In genomic region chr4:72446353-72447055, GRCh38 we compare ENCODE assay signal across 21 cellular contexts.
A peak's percentile ranks its signal among the peaks of the same experiment; 100 is the strongest.
DNase-seq lines count a peak whose midpoint lies in the region; ATAC-seq, FAIRE-seq and TF ChIP-seq lines count a peak whose summit lies in the region.
"Had no signal": no experiment of that assay in that cellular context is flagged by ENCODE, and none has a peak within 500 bp of the region (broad histone marks: within the 10 kb centered on the region; RNA-seq: fewer than 3 reads in every experiment).

No MANE protein-coding gene starts in this region.

- no peaks in the 10 kb centered on the region for H3K9me3 ChIP-seq in K562 (replicated peaks; ENCODE audit: control insufficient read depth, insufficient read depth, low read depth, low read length)
- no peaks in the 10 kb centered on the region for H3K9me3 ChIP-seq in left lung
- H3K9me3 ChIP-seq: SJCRH30 had no signal

- FAIRE-seq in K562 (lab: Jason Lieb, UNC): no peak

- no peak for TF ChIP-seq CTCF in K562 (IDR thresholded peaks at IDR 0.05 in 2 of 3, conservative IDR thresholded peaks at IDR 0.05 in 1 of 3; ENCODE audit: insufficient read depth in 2 of 3, low read depth in 1 of 3, low read length in 3 of 3)
- TF ChIP-seq CTCF in fibroblast of pulmonary artery (IDR thresholded peaks at IDR 0.05; ENCODE audit: low read length, missing control alignments): no peak
- no peak for TF ChIP-seq CTCF in left lung (IDR thresholded peaks at IDR 0.05)

- H3K27me3 ChIP-seq in K562 (ENCODE audit: control insufficient read depth in 2 of 2, insufficient read depth in 2 of 2, low read length in 2 of 2) (no peaks in the 10 kb centered on the region), left lung (no peaks in the 10 kb centered on the region)
- H3K27me3 ChIP-seq: SJCRH30 had no signal

- POLR2A ChIA-PET in K562 (lab: Yijun Ruan, JAX): interaction anchor here (0.7 kb wide), 1 partner anchor 11 kb away, joined by 3 read pairs; no protein-coding TSS in a partner anchor

- H3K27ac ChIP-seq in K562 (ENCODE audit: extremely low read depth, low read depth, low read length) (no peak overlapping the region), left lung (no peak overlapping the region)
- H3K27ac ChIP-seq: PC-9, SJCRH30 had no signal

- no peak for TF ChIP-seq POLR2A in K562 (conservative IDR thresholded peaks at IDR 0.05)

- intact Hi-C loops in K562 (cut with micrococcal nuclease) (no loop called here), left lung (cut with DNase I) (no loop called here)

- no peak overlapping the region for H3K9ac ChIP-seq in K562 (ENCODE audit: insufficient read depth in 1 of 2, low read depth in 2 of 2, low read length in 2 of 2)

- H3K9me1 ChIP-seq in K562 (ENCODE audit: control insufficient read depth, insufficient read depth, low read length): no peaks in the 10 kb centered on the region

- no peak overlapping the region for H3K4me2 ChIP-seq in K562 (ENCODE audit: insufficient read depth, low read length)
- H3K4me2 ChIP-seq: GM23338, PC-9 had no signal

- 54% methylated on average over 3 of the region's 3 CpGs for WGBS in K562 (ENCODE audit: insufficient coverage, low coverage, missing lambda C conversion rate)

- DNase-seq in HT1080 (ENCODE audit: low read depth): peak; percentile 62
- DNase-seq in K562 (ENCODE audit: extremely low read depth in 1 of 4, low spot score in 3 of 4): no peak
- DNase-seq in fibroblast of pulmonary artery (ENCODE audit: low read depth): peak; percentile 23
- peak; percentile 33 for DNase-seq in superior temporal gyrus (ENCODE audit: extremely low spot score)
- DNase-seq in left lung: no peak
- DNase-seq in GM19240 (ENCODE audit: insufficient read length, low spot score): no peak
- DNase-seq in activated CD4-positive, alpha-beta T cell treated with anti-CD3 and anti-CD28 coated beads for 4 hours: no peak
- DNase-seq: ACHN, COR-L47, DMS 273 treated with DMSO at 0.1 percent for 48 hours, DND-41, GDM1, HCEC 1CT, KG1, NCI-H1105 treated with DMSO at 0.1 percent for 48 hours, NCI-H1694, NCI-H2081 treated with DMSO at 0.1 percent for 48 hours, NCI-H524 treated with DMSO at 0.1 percent for 48 hours, PC-9, SJCRH30 had no signal

- TF ChIP-seq RAD21 in K562 (CRISPR knock-in tag; conservative IDR thresholded peaks at IDR 0.05 in 1 of 2, IDR thresholded peaks at IDR 0.05 in 1 of 2): no peak

- H3K36me3 ChIP-seq in K562 (ENCODE audit: control insufficient read depth, insufficient read depth, low read length) (no peaks in the 10 kb centered on the region), left lung (no peaks in the 10 kb centered on the region)
- H3K36me3 ChIP-seq: SJCRH30 had no signal

- H3K4me3 ChIP-seq in K562: no peak overlapping the region
- no peak overlapping the region for H3K4me3 ChIP-seq in fibroblast of pulmonary artery (replicated peaks; ENCODE audit: low read depth, low read length)
- H3K4me3 ChIP-seq in left lung: no peak overlapping the region
- H3K4me3 ChIP-seq: GM23338, PC-9, SJCRH30 had no signal

- BruUV-seq in K562 (replicated peaks; lab: Mats Ljungman, UMichigan): no TSS peak

- peaks cover 12% of the 10 kb centered on the region; the same call in 1 of the 3 replicates for H3K79me2 ChIP-seq in K562 (ENCODE audit: control insufficient read depth, insufficient read depth, low read length)

- no peak for TF ChIP-seq EP300 in K562 (IDR thresholded peaks at IDR 0.05; ENCODE audit: low read length)

- H3K4me1 ChIP-seq in K562 (replicated peaks in 1 of 2; ENCODE audit: control insufficient read depth in 2 of 2, insufficient read depth in 2 of 2, low read length in 2 of 2) (no peaks in the 10 kb centered on the region), left lung (no peaks in the 10 kb centered on the region)
- H3K4me1 ChIP-seq: SJCRH30 had no signal

- no peaks in the 10 kb centered on the region for H4K20me1 ChIP-seq in K562 (replicated peaks; ENCODE audit: control insufficient read depth, insufficient read depth, low read length)

- no peak for ATAC-seq in K562
- no peak for ATAC-seq in left lung
- ATAC-seq: GM23338 had no signal

- H2AFZ ChIP-seq in K562 (ENCODE audit: low read depth, low read length): no peak overlapping the region
- H2AFZ ChIP-seq: GM23338, PC-9 had no signal

- CTCF ChIA-PET in K562 (lab: Yijun Ruan, JAX; ENCODE audit: low intra/inter-chr PET ratio): no interaction called here

- in situ Hi-C loops in K562 (cut with MboI): no loop called here

TF ChIP-seq in K562, 482 proteins besides CTCF, POLR2A, EP300 and RAD21:
- 0 out of 2 replicates have a peak, but pooled peaks have one; percentile 20 for TF ChIP-seq NFE2 (IDR thresholded peaks at IDR 0.05; ENCODE audit: low read depth)
- no peak for TF ChIP-seq KDM5B (IDR thresholded peaks at IDR 0.05; ENCODE audit: insufficient replicate concordance, low read depth, low read length)
- 0 out of 2 replicates have a peak, but pooled peaks have one; percentile 12 for TF ChIP-seq C11orf30 (IDR thresholded peaks at IDR 0.05; ENCODE audit: low read depth)

Comparison
In these comparisons a context has a peak if more than half of its experiments do, and no peak if none do; other contexts are left out.
1. DNase-seq: peak in HT1080 (single experiment), fibroblast of pulmonary artery (single experiment) and superior temporal gyrus (single experiment); none in K562 (0 of 4), left lung (0 of 2), GM19240 (single experiment) and activated CD4-positive, alpha-beta T cell treated with anti-CD3 and anti-CD28 coated beads for 4 hours (0 of 2).